In the genomic region with DNA sequence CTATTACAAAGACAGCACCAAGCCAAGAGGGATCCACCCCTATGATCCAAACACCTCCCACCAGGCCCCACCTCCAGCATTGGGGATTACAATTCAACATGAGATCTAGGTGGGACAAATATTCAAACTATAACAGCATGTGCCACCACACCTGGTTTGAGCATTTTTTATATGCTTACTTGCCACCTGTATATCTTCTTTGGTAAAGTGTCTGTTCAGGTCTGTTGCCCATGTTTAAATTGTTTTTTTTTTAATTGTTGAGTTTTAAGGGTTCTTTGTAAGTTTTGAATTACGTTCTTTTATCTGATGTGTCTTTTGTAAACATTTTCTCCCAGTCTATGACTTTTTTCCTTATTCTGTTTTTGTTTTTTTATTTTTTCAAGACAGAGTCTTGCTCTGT, we compare ENCODE assay signal across 38 cellular contexts.
"Had no signal": no experiment of that assay in that cellular context is flagged by ENCODE, and none has a peak within 500 bp of the region (broad histone marks: within the 10 kb centered on the region; RNA-seq: fewer than 3 reads in every experiment).

No MANE protein-coding gene starts in this region.

- H3K27me3 Mint-ChIP-seq: activated naive CD4-positive, alpha-beta T cell treated with anti-CD3 and anti-CD28 coated beads, Interleukin-2, amount 10 ng/mL, durations not matched to agents 7 days and 5 days; activated naive CD8-positive, alpha-beta T cell treated with anti-CD3 and anti-CD28 coated beads, Interleukin-2, amount 50 U/mL, for 24 hours; activated T-helper 17 cell treated with anti-CD3 and anti-CD28 coated beads, Interleukin-2, amount 50 U/mL, for 72 hours; brain had no signal

- H3K4me1 Mint-ChIP-seq: activated naive CD4-positive, alpha-beta T cell treated with anti-CD3 and anti-CD28 coated beads, Interleukin-2, amount 10 ng/mL, durations not matched to agents 7 days and 5 days; activated naive CD4-positive, alpha-beta T cell treated with anti-CD3 and anti-CD28 coated beads, Interleukin-2, amount 50 U/mL, for 24 hours; activated naive CD8-positive, alpha-beta T cell treated with anti-CD3 and anti-CD28 coated beads for 36 hours; activated naive CD8-positive, alpha-beta T cell treated with anti-CD3 and anti-CD28 coated beads, Interleukin-2, amount 10 ng/mL, durations not matched to agents 7 days and 5 days; activated naive CD8-positive, alpha-beta T cell treated with anti-CD3 and anti-CD28 coated beads, Interleukin-2, amount 50 U/mL, for 24 hours; activated T-helper 17 cell treated with anti-CD3 and anti-CD28 coated beads, Interleukin-2, amount 50 U/mL, for 72 hours; central memory CD8-positive, alpha-beta T cell had no signal

- H3K36me3 Mint-ChIP-seq: activated naive CD4-positive, alpha-beta T cell treated with anti-CD3 and anti-CD28 coated beads, Interleukin-2, amount 10 ng/mL, durations not matched to agents 7 days and 5 days; activated naive CD8-positive, alpha-beta T cell treated with anti-CD3 and anti-CD28 coated beads, Interleukin-2, amount 10 ng/mL, durations not matched to agents 7 days and 5 days had no signal

- DNase-seq: activated effector memory CD4-positive, alpha-beta T cell treated with anti-CD3 and anti-CD28 coated beads, Interleukin-2, amount 50 U/mL, for 16 hours; activated effector memory CD4-positive, alpha-beta T cell treated with Interleukin-2 at 50 U/mL for 16 hours; activated gamma-delta T cell; activated gamma-delta T cell treated with Interleukin-2 at 50 U/mL for 16 hours; activated naive CD4-positive, alpha-beta T cell; activated naive CD4-positive, alpha-beta T cell treated with anti-CD3 and anti-CD28 coated beads for 36 hours; activated naive CD4-positive, alpha-beta T cell treated with anti-CD3 and anti-CD28 coated beads, Interleukin-2, amount 10 ng/mL, durations not matched to agents 7 days and 5 days; activated naive CD4-positive, alpha-beta T cell treated with anti-CD3 and anti-CD28 coated beads, Interleukin-2, amount 50 U/mL, for 16 hours; activated naive CD4-positive, alpha-beta T cell treated with Interleukin-2 at 50 U/mL for 16 hours; activated naive CD8-positive, alpha-beta T cell treated with anti-CD3 and anti-CD28 coated beads for 36 hours; activated naive CD8-positive, alpha-beta T cell treated with anti-CD3 and anti-CD28 coated beads, Interleukin-2, amount 10 ng/mL, durations not matched to agents 7 days and 5 days; activated naive CD8-positive, alpha-beta T cell treated with anti-CD3 and anti-CD28 coated beads, Interleukin-2, amount 50 U/mL, for 24 hours; activated T-cell treated with anti-CD3 and anti-CD28 coated beads, Interleukin-2, amount 50 U/mL, for 1 hour; activated T-cell treated with anti-CD3 and anti-CD28 coated beads, Interleukin-2, amount 50 U/mL, for 24 hours; activated T-cell treated with anti-CD3 and anti-CD28 coated beads, Interleukin-2, amount 50 U/mL, for 4 hours; activated T-cell treated with anti-CD3 and anti-CD28 coated beads, Interleukin-2, amount 50 U/mL, for 48 hours; activated T-cell treated with anti-CD3 and anti-CD28 coated beads, Interleukin-2, amount 50 U/mL, for 72 hours; adrenal gland; amniotic stem cell; amygdala; anterior cingulate cortex; aorta; body of pancreas; brain microvascular endothelial cell; caudate nucleus; central memory CD4-positive, alpha-beta T cell; cerebellar nuclear complex had no signal

- H3K9me3 ChIP-seq: adrenal gland, body of pancreas had no signal

- H3K9me3 Mint-ChIP-seq: activated naive CD4-positive, alpha-beta T cell treated with anti-CD3 and anti-CD28 coated beads, Interleukin-2, amount 50 U/mL, for 24 hours; activated T-helper 17 cell treated with anti-CD3 and anti-CD28 coated beads, Interleukin-2, amount 50 U/mL, for 72 hours; central memory CD8-positive, alpha-beta T cell had no signal

- H3K36me3 ChIP-seq: adrenal gland, ascending aorta, brain microvascular endothelial cell, breast epithelium, cardiac muscle cell had no signal

- H3K27me3 ChIP-seq: adrenal gland, ascending aorta, body of pancreas, brain microvascular endothelial cell, breast epithelium, cardiac muscle cell had no signal

- H3K4me3 Mint-ChIP-seq: activated naive CD4-positive, alpha-beta T cell treated with anti-CD3 and anti-CD28 coated beads for 36 hours; activated naive CD4-positive, alpha-beta T cell treated with anti-CD3 and anti-CD28 coated beads, Interleukin-2, amount 10 ng/mL, durations not matched to agents 7 days and 5 days; activated naive CD4-positive, alpha-beta T cell treated with anti-CD3 and anti-CD28 coated beads, Interleukin-2, amount 50 U/mL, for 24 hours; activated naive CD8-positive, alpha-beta T cell; activated naive CD8-positive, alpha-beta T cell treated with anti-CD3 and anti-CD28 coated beads for 36 hours; activated naive CD8-positive, alpha-beta T cell treated with anti-CD3 and anti-CD28 coated beads, Interleukin-2, amount 10 ng/mL, durations not matched to agents 7 days and 5 days; activated naive CD8-positive, alpha-beta T cell treated with anti-CD3 and anti-CD28 coated beads, Interleukin-2, amount 50 U/mL, for 24 hours; activated T-cell treated with anti-CD3 and anti-CD28 coated beads, Interleukin-2, amount 50 U/mL, for 24 hours; activated T-cell treated with anti-CD3 and anti-CD28 coated beads, Interleukin-2, amount 50 U/mL, for 4 hours; activated T-cell treated with anti-CD3 and anti-CD28 coated beads, Interleukin-2, amount 50 U/mL, for 72 hours; activated T-helper 1 cell treated with anti-CD3 and anti-CD28 coated beads, Interleukin-12 subunit alpha, Interleukin-12 subunit beta, Interleukin-2, Interleukin-4 antibody, amounts not matched to agents 30 ng/mL and 10 ng/mL and 1 ng/mL, durations not matched to agents 14 hours and 24 hours and 36 hours; activated T-helper 17 cell treated with anti-CD3 and anti-CD28 coated beads, Interleukin-2, amount 50 U/mL, for 72 hours; brain; central memory CD8-positive, alpha-beta T cell had no signal

- H3K4me3 ChIP-seq: adrenal gland, ascending aorta, body of pancreas, breast epithelium, cardiac muscle cell had no signal

- H3K27ac Mint-ChIP-seq: activated naive CD4-positive, alpha-beta T cell treated with anti-CD3 and anti-CD28 coated beads for 36 hours; activated naive CD4-positive, alpha-beta T cell treated with anti-CD3 and anti-CD28 coated beads, Interleukin-2, amount 10 ng/mL, durations not matched to agents 7 days and 5 days; activated naive CD4-positive, alpha-beta T cell treated with anti-CD3 and anti-CD28 coated beads, Interleukin-2, amount 50 U/mL, for 24 hours; activated naive CD4-positive, alpha-beta T cell treated with anti-CD3 and anti-CD28 coated beads, Interleukin-2, amount 50 U/mL, for 72 hours; activated naive CD8-positive, alpha-beta T cell; activated naive CD8-positive, alpha-beta T cell treated with anti-CD3 and anti-CD28 coated beads for 36 hours; activated naive CD8-positive, alpha-beta T cell treated with anti-CD3 and anti-CD28 coated beads, Interleukin-2, amount 10 ng/mL, durations not matched to agents 7 days and 5 days; activated naive CD8-positive, alpha-beta T cell treated with anti-CD3 and anti-CD28 coated beads, Interleukin-2, amount 50 U/mL, for 24 hours; activated T-cell treated with anti-CD3 and anti-CD28 coated beads, Interleukin-2, amount 50 U/mL, for 24 hours; activated T-cell treated with anti-CD3 and anti-CD28 coated beads, Interleukin-2, amount 50 U/mL, for 72 hours; activated T-helper 1 cell treated with anti-CD3 and anti-CD28 coated beads, Interleukin-12 subunit alpha, Interleukin-12 subunit beta, Interleukin-2, Interleukin-4 antibody, amounts not matched to agents 30 ng/mL and 10 ng/mL and 1 ng/mL, durations not matched to agents 14 hours and 24 hours and 36 hours; activated T-helper 17 cell treated with anti-CD3 and anti-CD28 coated beads, Interleukin-2, amount 50 U/mL, for 72 hours; activated T-helper 2 cell treated with anti-CD3 and anti-CD28 coated beads, Interferon-gamma antibody, Interleukin-2, Interleukin-4, amounts not matched to agents 10 μg/mL and 5 μg/mL and 100 μg/mL, durations not matched to agents 14 hours and 24 hours and 36 hours; brain had no signal

- H3K4me1 ChIP-seq: adrenal gland, ascending aorta, body of pancreas, breast epithelium had no signal

- H3K27ac ChIP-seq: adrenal gland, ascending aorta, body of pancreas, brain microvascular endothelial cell, breast epithelium, cardiac muscle cell had no signal
